In genomic region chr2:28452534-28453081, GRCh38 we compare ENCODE assay signal across 8 cellular contexts. TPM values are rescaled to one million over a fixed set of nuclear protein-coding genes. Genes with fewer than 3 reads are reported as not detected.
DNase-seq lines count a peak whose midpoint lies in the region; ATAC-seq and TF ChIP-seq lines count a peak whose summit lies in the region.

No MANE protein-coding gene starts in this region.

- no peak overlapping the region for H2AK5ac ChIP-seq in trophoblast cell (ENCODE audit: low read length)

- H3K27ac ChIP-seq in CD4-positive, alpha-beta memory T cell (ENCODE audit: low read depth, low read length): no peak overlapping the region
- H3K27ac ChIP-seq in Peyer's patch: no peak overlapping the region
- no peak overlapping the region for H3K27ac ChIP-seq in trophoblast cell (ENCODE audit: low read depth, low read length)

- no peak overlapping the region for H3K4me3 Mint-ChIP-seq in CD4-positive, alpha-beta memory T cell
- no peak overlapping the region for H3K4me3 Mint-ChIP-seq in activated T-helper 17 cell treated with anti-CD3 and anti-CD28 coated beads, Interleukin-2, amount 50 U/mL, for 72 hours

- H3K27me3 ChIP-seq in CD4-positive, alpha-beta memory T cell (ENCODE audit: insufficient read depth, low read length): no peaks in the 10 kb centered on the region
- no peaks in the 10 kb centered on the region for H3K27me3 ChIP-seq in HAP-1 (ENCODE audit: low read depth)
- H3K27me3 ChIP-seq in Peyer's patch: no peaks in the 10 kb centered on the region
- H3K27me3 ChIP-seq in trophoblast cell (ENCODE audit: insufficient read depth, low read length): no peaks in the 10 kb centered on the region

- peak; percentile 60 to 72 (median 67) for DNase-seq in CD4-positive, alpha-beta memory T cell
- DNase-seq in HAP-1 (ENCODE audit: low spot score in 2 of 2) (peak; percentile 8 to 81), Peyer's patch (peak; percentile 40 to 90 (median 82)), germinal center (ENCODE audit: low spot score) (peak; percentile 59), trophoblast cell (peak; percentile 75 to 90), ureter (ENCODE audit: low spot score) (peak; percentile 82)

- no peak overlapping the region for H3K4me2 ChIP-seq in trophoblast cell (ENCODE audit: low read length)

- in situ Hi-C loops in HAP-1 (cut with MboI; ENCODE audit: low sequenced_read_pairs): no loop called here

- H3K4me3 ChIP-seq in CD4-positive, alpha-beta memory T cell (ENCODE audit: low read length in 2 of 2): no peak overlapping the region
- H3K4me3 ChIP-seq in HAP-1 (no peak overlapping the region), Peyer's patch (no peak overlapping the region), trophoblast cell (ENCODE audit: low read depth, low read length) (no peak overlapping the region)

- H3K79me2 ChIP-seq in trophoblast cell (ENCODE audit: control insufficient read depth, insufficient read depth, low read length, poor library complexity): no peaks in the 10 kb centered on the region

- no peaks in the 10 kb centered on the region for H3K36me3 ChIP-seq in CD4-positive, alpha-beta memory T cell (ENCODE audit: insufficient read depth, low read length)
- H3K36me3 ChIP-seq in HAP-1 (replicated peaks) (no peaks in the 10 kb centered on the region), Peyer's patch (no peaks in the 10 kb centered on the region), trophoblast cell (ENCODE audit: control insufficient read depth in 1 of 2, insufficient read depth in 2 of 2, low read length in 2 of 2) (no peaks in the 10 kb centered on the region)

- peaks cover 6% of the 10 kb centered on the region for H3K4me1 ChIP-seq in CD4-positive, alpha-beta memory T cell (ENCODE audit: insufficient read depth, low read length)
- H3K4me1 ChIP-seq in HAP-1 (no peaks in the 10 kb centered on the region), Peyer's patch (peaks cover 0 to 7% (median 0%) of the 10 kb centered on the region in 4 donors), trophoblast cell (ENCODE audit: control insufficient read depth in 1 of 2, insufficient read depth in 2 of 2, low read length in 2 of 2) (peaks cover 7 to 8% of the 10 kb centered on the region in 2 experiments)

- TF ChIP-seq POLR2A in Peyer's patch (IDR thresholded peaks at IDR 0.05): peak in 1 of 2 donors; percentile 21

- H2BK5ac ChIP-seq in trophoblast cell (ENCODE audit: low read depth, low read length, poor library complexity): no peak overlapping the region

- intact Hi-C loops in CD4-positive, alpha-beta memory T cell (cut with micrococcal nuclease): loop anchor here (1.0 kb wide), 3 partner anchors 60 to 749 kb away; partner anchors contain the start of gene FOSL2

- peak overlapping the region in 2 of 7 donors; percentile 13 to 36 for H3K27ac Mint-ChIP-seq in CD4-positive, alpha-beta memory T cell
- H3K27ac Mint-ChIP-seq in activated T-helper 17 cell treated with anti-CD3 and anti-CD28 coated beads, Interleukin-2, amount 50 U/mL, for 72 hours: peak overlapping the region; percentile 45

- no peak overlapping the region for H2AFZ ChIP-seq in trophoblast cell (ENCODE audit: insufficient read depth, low read length, poor library complexity)

- TF ChIP-seq CTCF in Peyer's patch (IDR thresholded peaks at IDR 0.05): peak; percentile 29 to 93 (median 88)

- no peak overlapping the region for H3K9ac ChIP-seq in trophoblast cell (ENCODE audit: low read length)

- H3K79me1 ChIP-seq in trophoblast cell (ENCODE audit: low read length): peaks cover 4% of the 10 kb centered on the region

- CTCF ChIA-PET in CD4-positive, alpha-beta memory T cell (lab: Charles Lee; ENCODE audit: partially characterized antibody): interaction anchor here (0.6 to 2.8 kb wide), 14 partner anchors 11 to 748 kb away, joined by 3 to 31 read pairs (median 3); no protein-coding TSS in a partner anchor

- no peaks in the 10 kb centered on the region for H3K9me3 ChIP-seq in CD4-positive, alpha-beta memory T cell (ENCODE audit: control insufficient read depth in 1 of 2, low read length in 2 of 2)
- no peaks in the 10 kb centered on the region for H3K9me3 ChIP-seq in HAP-1
- no peaks in the 10 kb centered on the region for H3K9me3 ChIP-seq in Peyer's patch
- no peaks in the 10 kb centered on the region for H3K9me3 ChIP-seq in trophoblast cell (ENCODE audit: insufficient read depth, low read depth, low read length)

- H3K23ac ChIP-seq in trophoblast cell (ENCODE audit: low read length): no peak overlapping the region

- no peak overlapping the region for H3K14ac ChIP-seq in trophoblast cell (ENCODE audit: low read length)

- H4K12ac ChIP-seq in trophoblast cell (ENCODE audit: low read depth, low read length): no peak overlapping the region

- H4K91ac ChIP-seq in trophoblast cell (ENCODE audit: low read depth, low read length): no peak overlapping the region

- H3K36me3 Mint-ChIP-seq in CD4-positive, alpha-beta memory T cell: no peaks in the 10 kb centered on the region
- peaks cover 9% of the 10 kb centered on the region for H3K36me3 Mint-ChIP-seq in activated T-helper 17 cell treated with anti-CD3 and anti-CD28 coated beads, Interleukin-2, amount 50 U/mL, for 72 hours (ENCODE audit: low read depth)

- peaks cover 0 to 21% (median 5%) of the 10 kb centered on the region in 4 donors for H3K4me1 Mint-ChIP-seq in CD4-positive, alpha-beta memory T cell
- H3K4me1 Mint-ChIP-seq in activated T-helper 17 cell treated with anti-CD3 and anti-CD28 coated beads, Interleukin-2, amount 50 U/mL, for 72 hours: peaks cover 28% of the 10 kb centered on the region

- no peak overlapping the region for H3K4ac ChIP-seq in trophoblast cell (ENCODE audit: low read depth, low read length)

- H3K27me3 Mint-ChIP-seq in CD4-positive, alpha-beta memory T cell: no peaks in the 10 kb centered on the region
- H3K27me3 Mint-ChIP-seq in activated T-helper 17 cell treated with anti-CD3 and anti-CD28 coated beads, Interleukin-2, amount 50 U/mL, for 72 hours: no peaks in the 10 kb centered on the region

- no peak overlapping the region for H3K18ac ChIP-seq in trophoblast cell (ENCODE audit: low read length)

- peak; percentile 50 for ATAC-seq in activated T-helper 17 cell treated with anti-CD3 and anti-CD28 coated beads, Interleukin-2, amount 50 U/mL, for 72 hours (replicated peaks)
- no peak for ATAC-seq in GM19351 (IDR thresholded peaks at IDR 0.05; ENCODE audit: unreplicated experiment)

- POLR2A ChIA-PET in CD4-positive, alpha-beta memory T cell (lab: Charles Lee; ENCODE audit: partially characterized antibody): interaction anchor here (0.6 to 1.3 kb wide), 4 partner anchors 42 to 749 kb away, joined by 3 to 6 read pairs (median 3); partner anchors contain the start of gene FOSL2

- peaks cover 0 to 2% (median 0%) of the 10 kb centered on the region in 8 donors for H3K9me3 Mint-ChIP-seq in CD4-positive, alpha-beta memory T cell
- H3K9me3 Mint-ChIP-seq in activated T-helper 17 cell treated with anti-CD3 and anti-CD28 coated beads, Interleukin-2, amount 50 U/mL, for 72 hours: no peaks in the 10 kb centered on the region

- H2BK12ac ChIP-seq in trophoblast cell (ENCODE audit: low read length): no peak overlapping the region

- WGBS in trophoblast cell (ENCODE audit: extremely low coverage, insufficient coverage, insufficient read length): no CpG with 5 or more reads among the region's 7 CpGs

- no peak overlapping the region for H4K8ac ChIP-seq in trophoblast cell (ENCODE audit: low read depth, low read length)

- H2BK120ac ChIP-seq in trophoblast cell (ENCODE audit: insufficient read depth, low read length, poor library complexity): no peak overlapping the region

RNA-seq across cellular contexts. Expression of gene PLB1, which starts 43.3 kb away (rescaled TPM):
- under 1 TPM; 0.38 to 0.75 TPM for total RNA-seq in CD4-positive, alpha-beta memory T cell
- polyA plus RNA-seq in CD4-positive, alpha-beta memory T cell: under 1 TPM; 0.88 to 0.91 TPM
- total RNA-seq in Peyer's patch: 100 to 1,000 TPM in 2 of 4 donors, 10 to 100 TPM in 1, 1 to 10 TPM in 1; 9.1 to 345 (median 146) TPM
- under 1 TPM; 0.61 to 0.90 TPM for total RNA-seq in activated T-helper 17 cell treated with anti-CD3 and anti-CD28 coated beads, Interleukin-2, amount 50 U/mL, for 72 hours
- polyA plus RNA-seq in trophoblast cell (2013): 5.7 and 6.0 TPM in 2 replicates
- total RNA-seq in ureter: 9.9 TPM

RNA-seq across cellular contexts. Expression of gene FOSL2, which starts 60.0 kb away (rescaled TPM):
- 1 to 10 TPM; 6.6 to 6.7 TPM for total RNA-seq in CD4-positive, alpha-beta memory T cell
- polyA plus RNA-seq in CD4-positive, alpha-beta memory T cell: 1 to 10 TPM; 4.7 to 5.0 TPM
- total RNA-seq in Peyer's patch (100 to 1,000 TPM in 3 of 4 donors, 10 to 100 TPM in 1; 46.2 to 239 (median 207) TPM), ureter (259 TPM)
- total RNA-seq in activated T-helper 17 cell treated with anti-CD3 and anti-CD28 coated beads, Interleukin-2, amount 50 U/mL, for 72 hours: 100 to 1,000 TPM in 1 of 2 donors, 10 to 100 TPM in 1; 90.9 to 214 TPM
- 25.9 and 27.5 TPM in 2 replicates for polyA plus RNA-seq in trophoblast cell (2013)

Comparison
In these comparisons a context has a peak if more than half of its experiments do, and no peak if none do; other contexts are left out.
1. RNA of gene FOSL2, which starts 60.0 kb away (total RNA-seq): 259 TPM in ureter (single experiment), 46.2 to 239 TPM in Peyer's patch and 90.9 to 214 TPM in activated T-helper 17 cell treated with anti-CD3 and anti-CD28 coated beads, Interleukin-2, amount 50 U/mL, for 72 hours; 6.6 to 6.7 TPM in CD4-positive, alpha-beta memory T cell; every median in the first group is over 4 times any median in the second.
2. Peak in every context shown above with its lines, with median percentiles within 50 percentile points of each other: DNase-seq.